In genomic region chr2:60271096-60271495, GRCh38 we compare ENCODE assay signal across 34 cellular contexts.
"Had no signal": no experiment of that assay in that cellular context is flagged by ENCODE, and none has a peak within 500 bp of the region (broad histone marks: within the 10 kb centered on the region; RNA-seq: fewer than 3 reads in every experiment).

No MANE protein-coding gene starts in this region.

- DNase-seq: Karpas-422, Kasumi-1, MG63, MM.1S, MV-4-11, NCI-H1048, NCI-H1092, NCI-H1092 treated with DMSO at 0.1 percent for 48 hours, NCI-H1105, NCI-H1105 treated with DMSO at 0.1 percent for 48 hours, NCI-H1417, NCI-H1417 treated with DMSO at 0.1 percent for 48 hours, NCI-H1436, NCI-H1436 treated with DMSO at 0.1 percent for 48 hours, NCI-H146, NCI-H1694, NCI-H1694 treated with DMSO at 0.1 percent for 48 hours, NCI-H187, NCI-H187 treated with DMSO at 0.1 percent for 48 hours, NCI-H1930, NCI-H2029, NCI-H2029 treated with DMSO at 0.1 percent for 48 hours, NCI-H2081, NCI-H2081 treated with DMSO at 0.1 percent for 48 hours, NCI-H2107, NCI-H2171, NCI-H2171 treated with DMSO at 0.1 percent for 48 hours, NCI-H2227 treated with DMSO at 0.1 percent for 48 hours, NCI-H226, NCI-H345, NCI-H446, NCI-H446 treated with DMSO at 0.1 percent for 48 hours, NCI-H510A, NCI-H510A treated with DMSO at 0.1 percent for 48 hours had no signal
